38 cellular contexts compared by ENCODE assay signal in genomic region chr1:247883346-247883745, GRCh38. TPM values are rescaled to one million over a fixed set of nuclear protein-coding genes. Genes with fewer than 3 reads are reported as not detected.
"Had no signal": no experiment of that assay in that cellular context is flagged by ENCODE, and none has a peak within 500 bp of the region (broad histone marks: within the 10 kb centered on the region; RNA-seq: fewer than 3 reads in every experiment).

No MANE protein-coding gene starts in this region.

- DNase-seq: activated B cell treated with CpG ODN at 0.5 μM for 24 hours; activated CD4-positive, alpha-beta memory T cell treated with anti-CD3 and anti-CD28 coated beads for 36 hours; activated CD4-positive, alpha-beta T cell treated with anti-CD3 and anti-CD28 coated beads for 4 hours; activated CD4-positive, alpha-beta T cell treated with anti-CD3 and anti-CD28 coated beads, Interleukin-2, amount 50 U/mL, for 1 hour; activated CD4-positive, alpha-beta T cell treated with anti-CD3 and anti-CD28 coated beads, Interleukin-2, amount 50 U/mL, for 4 hours; activated CD4-positive, CD25-positive, alpha-beta regulatory T cell treated with anti-CD3 and anti-CD28 coated beads, Interleukin-2, amount 50 U/mL, for 72 hours; activated CD8-positive, alpha-beta memory T cell treated with anti-CD3 and anti-CD28 coated beads, Interleukin-2, amount 50 U/mL, for 4 hours; activated CD8-positive, alpha-beta T cell treated with anti-CD3 and anti-CD28 coated beads for 36 hours; activated effector memory CD4-positive, alpha-beta T cell treated with anti-CD3 and anti-CD28 coated beads, Interleukin-2, amount 50 U/mL, for 16 hours; activated gamma-delta T cell treated with Interleukin-2 at 50 U/mL for 16 hours; activated naive CD4-positive, alpha-beta T cell; activated naive CD4-positive, alpha-beta T cell treated with anti-CD3 and anti-CD28 coated beads, Interleukin-2, amount 10 ng/mL, durations not matched to agents 7 days and 5 days; activated naive CD8-positive, alpha-beta T cell treated with anti-CD3 and anti-CD28 coated beads for 36 hours; activated T-cell treated with anti-CD3 and anti-CD28 coated beads for 4 hours; activated T-cell treated with anti-CD3 and anti-CD28 coated beads, Interleukin-2, amount 50 U/mL, for 1 hour; activated T-cell treated with anti-CD3 and anti-CD28 coated beads, Interleukin-2, amount 50 U/mL, for 4 hours; activated T-cell treated with anti-CD3 and anti-CD28 coated beads, Interleukin-2, amount 50 U/mL, for 72 hours; adrenal gland; amniotic stem cell; aorta; body of pancreas; brain microvascular endothelial cell; central memory CD4-positive, alpha-beta T cell; SW 1271; T-helper 1 cell; T-helper 2 cell; T-helper 9 cell had no signal

- H3K9me3 Mint-ChIP-seq: activated B cell treated with CpG ODN at 0.5 μM for 24 hours; activated CD4-positive, alpha-beta memory T cell treated with anti-CD3 and anti-CD28 coated beads for 36 hours; activated CD8-positive, alpha-beta T cell treated with anti-CD3 and anti-CD28 coated beads for 36 hours; activated naive CD4-positive, alpha-beta T cell treated with anti-CD3 and anti-CD28 coated beads, Interleukin-2, amount 10 ng/mL, durations not matched to agents 7 days and 5 days; activated naive CD4-positive, alpha-beta T cell treated with anti-CD3 and anti-CD28 coated beads, Interleukin-2, amount 50 U/mL, for 72 hours; activated naive CD8-positive, alpha-beta T cell treated with anti-CD3 and anti-CD28 coated beads for 36 hours; activated T-cell treated with anti-CD3 and anti-CD28 coated beads, Interleukin-2, amount 50 U/mL, for 4 hours; activated T-cell treated with anti-CD3 and anti-CD28 coated beads, Interleukin-2, amount 50 U/mL, for 72 hours; activated T-helper 1 cell treated with anti-CD3 and anti-CD28 coated beads, Interleukin-12 subunit alpha, Interleukin-12 subunit beta, Interleukin-2, Interleukin-4 antibody, amounts not matched to agents 30 ng/mL and 10 ng/mL and 1 ng/mL, durations not matched to agents 14 hours and 24 hours and 36 hours; activated T-helper 17 cell treated with anti-CD3 and anti-CD28 coated beads, Interleukin-2, amount 50 U/mL, for 72 hours; T-helper 1 cell treated with Interleukin-12 subunit alpha and Interleukin-12 subunit beta and Interleukin-4 antibody, amounts not matched to agents 30 μg/mL and 1 μg/mL, for 36 hours; T-helper 2 cell treated with Interferon-gamma antibody and Interleukin-4, amounts not matched to agents 5 μg/mL and 100 μg/mL, for 36 hours had no signal

- H3K36me3 Mint-ChIP-seq: activated CD4-positive, alpha-beta memory T cell treated with anti-CD3 and anti-CD28 coated beads for 36 hours; activated naive CD4-positive, alpha-beta T cell treated with anti-CD3 and anti-CD28 coated beads, Interleukin-2, amount 10 ng/mL, durations not matched to agents 7 days and 5 days; activated naive CD4-positive, alpha-beta T cell treated with anti-CD3 and anti-CD28 coated beads, Interleukin-2, amount 50 U/mL, for 72 hours; activated naive CD8-positive, alpha-beta T cell treated with anti-CD3 and anti-CD28 coated beads for 36 hours had no signal

- H3K9me3 ChIP-seq: adrenal gland, body of pancreas, breast epithelium had no signal

- H3K4me1 Mint-ChIP-seq: activated B cell treated with CpG ODN at 0.5 μM for 24 hours; activated naive CD4-positive, alpha-beta T cell treated with anti-CD3 and anti-CD28 coated beads, Interleukin-2, amount 10 ng/mL, durations not matched to agents 7 days and 5 days; activated T-helper 17 cell treated with anti-CD3 and anti-CD28 coated beads, Interleukin-2, amount 50 U/mL, for 72 hours had no signal

- H3K27ac Mint-ChIP-seq: activated B cell treated with CpG ODN at 0.5 μM for 24 hours; activated CD4-positive, alpha-beta memory T cell treated with anti-CD3 and anti-CD28 coated beads for 36 hours; activated CD8-positive, alpha-beta T cell treated with anti-CD3 and anti-CD28 coated beads for 36 hours; activated naive CD4-positive, alpha-beta T cell treated with anti-CD3 and anti-CD28 coated beads, Interleukin-2, amount 10 ng/mL, durations not matched to agents 7 days and 5 days; activated naive CD4-positive, alpha-beta T cell treated with anti-CD3 and anti-CD28 coated beads, Interleukin-2, amount 50 U/mL, for 72 hours; activated naive CD8-positive, alpha-beta T cell treated with anti-CD3 and anti-CD28 coated beads for 36 hours; activated T-cell treated with anti-CD3 and anti-CD28 coated beads, Interleukin-2, amount 50 U/mL, for 72 hours; activated T-helper 1 cell treated with anti-CD3 and anti-CD28 coated beads, Interleukin-12 subunit alpha, Interleukin-12 subunit beta, Interleukin-2, Interleukin-4 antibody, amounts not matched to agents 30 ng/mL and 10 ng/mL and 1 ng/mL, durations not matched to agents 14 hours and 24 hours and 36 hours; activated T-helper 17 cell treated with anti-CD3 and anti-CD28 coated beads, Interleukin-2, amount 50 U/mL, for 72 hours; T-helper 1 cell treated with Interleukin-12 subunit alpha and Interleukin-12 subunit beta and Interleukin-4 antibody, amounts not matched to agents 30 μg/mL and 1 μg/mL, for 36 hours; T-helper 2 cell treated with Interferon-gamma antibody and Interleukin-4, amounts not matched to agents 5 μg/mL and 100 μg/mL, for 36 hours had no signal

- H3K27me3 Mint-ChIP-seq: activated B cell treated with CpG ODN at 0.5 μM for 24 hours; activated CD8-positive, alpha-beta T cell treated with anti-CD3 and anti-CD28 coated beads for 36 hours; activated naive CD4-positive, alpha-beta T cell treated with anti-CD3 and anti-CD28 coated beads, Interleukin-2, amount 10 ng/mL, durations not matched to agents 7 days and 5 days had no signal

- H3K27ac ChIP-seq: adrenal gland, body of pancreas, brain microvascular endothelial cell, breast epithelium, VCaP had no signal

- H3K4me3 Mint-ChIP-seq: activated B cell treated with CpG ODN at 0.5 μM for 24 hours; activated CD4-positive, alpha-beta memory T cell treated with anti-CD3 and anti-CD28 coated beads for 36 hours; activated CD8-positive, alpha-beta T cell treated with anti-CD3 and anti-CD28 coated beads for 36 hours; activated naive CD4-positive, alpha-beta T cell treated with anti-CD3 and anti-CD28 coated beads, Interleukin-2, amount 10 ng/mL, durations not matched to agents 7 days and 5 days; activated naive CD8-positive, alpha-beta T cell treated with anti-CD3 and anti-CD28 coated beads for 36 hours; activated T-cell treated with anti-CD3 and anti-CD28 coated beads, Interleukin-2, amount 50 U/mL, for 4 hours; activated T-cell treated with anti-CD3 and anti-CD28 coated beads, Interleukin-2, amount 50 U/mL, for 72 hours; activated T-helper 1 cell treated with anti-CD3 and anti-CD28 coated beads, Interleukin-12 subunit alpha, Interleukin-12 subunit beta, Interleukin-2, Interleukin-4 antibody, amounts not matched to agents 30 ng/mL and 10 ng/mL and 1 ng/mL, durations not matched to agents 14 hours and 24 hours and 36 hours; activated T-helper 17 cell treated with anti-CD3 and anti-CD28 coated beads, Interleukin-2, amount 50 U/mL, for 72 hours; T-helper 1 cell treated with Interleukin-12 subunit alpha and Interleukin-12 subunit beta and Interleukin-4 antibody, amounts not matched to agents 30 μg/mL and 1 μg/mL, for 36 hours; T-helper 2 cell treated with Interferon-gamma antibody and Interleukin-4, amounts not matched to agents 5 μg/mL and 100 μg/mL, for 36 hours had no signal

- H3K4me1 ChIP-seq: adrenal gland, body of pancreas, breast epithelium had no signal

- ATAC-seq: activated CD8-positive, alpha-beta T cell treated with anti-CD3 and anti-CD28 coated beads for 36 hours; activated naive CD4-positive, alpha-beta T cell treated with anti-CD3 and anti-CD28 coated beads, Interleukin-2, amount 50 U/mL, for 72 hours; activated T-cell treated with anti-CD3 and anti-CD28 coated beads, Interleukin-2, amount 50 U/mL, for 4 hours; activated T-cell treated with anti-CD3 and anti-CD28 coated beads, Interleukin-2, amount 50 U/mL, for 72 hours; activated T-helper 17 cell treated with anti-CD3 and anti-CD28 coated beads, Interleukin-2, amount 50 U/mL, for 72 hours; body of pancreas had no signal

- H3K36me3 ChIP-seq: adrenal gland, brain microvascular endothelial cell, breast epithelium had no signal

- H3K4me3 ChIP-seq: adrenal gland, body of pancreas, breast epithelium had no signal

- H3K27me3 ChIP-seq: adrenal gland, body of pancreas, brain microvascular endothelial cell, breast epithelium had no signal

RNA-seq across cellular contexts. Expression of gene OR2W3, which starts 12.0 kb away (rescaled TPM):
- total RNA-seq: activated CD4-positive, alpha-beta memory T cell treated with anti-CD3 and anti-CD28 coated beads for 36 hours; activated CD8-positive, alpha-beta memory T cell treated with anti-CD3 and anti-CD28 coated beads for 36 hours; activated CD8-positive, alpha-beta T cell treated with anti-CD3 and anti-CD28 coated beads for 36 hours; activated naive CD4-positive, alpha-beta T cell treated with anti-CD3 and anti-CD28 coated beads, Interleukin-2, amount 50 U/mL, for 72 hours; activated naive CD8-positive, alpha-beta T cell treated with anti-CD3 and anti-CD28 coated beads for 36 hours; activated T-cell treated with anti-CD3 and anti-CD28 coated beads, Interleukin-2, amount 50 U/mL, for 4 hours; activated T-cell treated with anti-CD3 and anti-CD28 coated beads, Interleukin-2, amount 50 U/mL, for 72 hours; activated T-helper 1 cell treated with anti-CD3 and anti-CD28 coated beads, Interleukin-12 subunit alpha, Interleukin-12 subunit beta, Interleukin-2, Interleukin-4 antibody, amounts not matched to agents 30 ng/mL and 10 ng/mL and 1 ng/mL, durations not matched to agents 14 hours and 24 hours and 36 hours; activated T-helper 17 cell treated with anti-CD3 and anti-CD28 coated beads, Interleukin-2, amount 50 U/mL, for 72 hours; cardiac septum had no signal
- polyA plus RNA-seq: aorta had no signal

RNA-seq across cellular contexts. Expression of gene OR2T8, which starts 36.7 kb away (rescaled TPM):
- total RNA-seq: activated B cell treated with CpG ODN at 0.5 μM for 24 hours; activated CD4-positive, alpha-beta memory T cell treated with anti-CD3 and anti-CD28 coated beads for 36 hours; activated CD8-positive, alpha-beta memory T cell treated with anti-CD3 and anti-CD28 coated beads for 36 hours; activated CD8-positive, alpha-beta T cell treated with anti-CD3 and anti-CD28 coated beads for 36 hours; activated naive CD4-positive, alpha-beta T cell treated with anti-CD3 and anti-CD28 coated beads, Interleukin-2, amount 50 U/mL, for 72 hours; activated naive CD8-positive, alpha-beta T cell treated with anti-CD3 and anti-CD28 coated beads for 36 hours; activated T-cell treated with anti-CD3 and anti-CD28 coated beads, Interleukin-2, amount 50 U/mL, for 4 hours; activated T-cell treated with anti-CD3 and anti-CD28 coated beads, Interleukin-2, amount 50 U/mL, for 72 hours; activated T-helper 1 cell treated with anti-CD3 and anti-CD28 coated beads, Interleukin-12 subunit alpha, Interleukin-12 subunit beta, Interleukin-2, Interleukin-4 antibody, amounts not matched to agents 30 ng/mL and 10 ng/mL and 1 ng/mL, durations not matched to agents 14 hours and 24 hours and 36 hours; activated T-helper 17 cell treated with anti-CD3 and anti-CD28 coated beads, Interleukin-2, amount 50 U/mL, for 72 hours; adrenal gland; aorta; astrocyte; body of pancreas; breast epithelium; cardiac septum had no signal
- polyA plus RNA-seq: adrenal gland, aorta had no signal

RNA-seq across cellular contexts. Expression of gene OR2AJ1, which starts 41.3 kb away (rescaled TPM):
- total RNA-seq: activated B cell treated with CpG ODN at 0.5 μM for 24 hours; activated CD4-positive, alpha-beta memory T cell treated with anti-CD3 and anti-CD28 coated beads for 36 hours; activated CD8-positive, alpha-beta memory T cell treated with anti-CD3 and anti-CD28 coated beads for 36 hours; activated CD8-positive, alpha-beta T cell treated with anti-CD3 and anti-CD28 coated beads for 36 hours; activated naive CD4-positive, alpha-beta T cell treated with anti-CD3 and anti-CD28 coated beads, Interleukin-2, amount 50 U/mL, for 72 hours; activated naive CD8-positive, alpha-beta T cell treated with anti-CD3 and anti-CD28 coated beads for 36 hours; activated T-cell treated with anti-CD3 and anti-CD28 coated beads, Interleukin-2, amount 50 U/mL, for 4 hours; activated T-cell treated with anti-CD3 and anti-CD28 coated beads, Interleukin-2, amount 50 U/mL, for 72 hours; activated T-helper 1 cell treated with anti-CD3 and anti-CD28 coated beads, Interleukin-12 subunit alpha, Interleukin-12 subunit beta, Interleukin-2, Interleukin-4 antibody, amounts not matched to agents 30 ng/mL and 10 ng/mL and 1 ng/mL, durations not matched to agents 14 hours and 24 hours and 36 hours; activated T-helper 17 cell treated with anti-CD3 and anti-CD28 coated beads, Interleukin-2, amount 50 U/mL, for 72 hours; adrenal gland; aorta; astrocyte; body of pancreas; breast epithelium; cardiac septum had no signal
- polyA plus RNA-seq: adrenal gland, aorta had no signal

RNA-seq across cellular contexts. Expression of gene OR11L1, which starts 41.6 kb away (rescaled TPM):
- total RNA-seq: activated B cell treated with CpG ODN at 0.5 μM for 24 hours; activated CD4-positive, alpha-beta memory T cell treated with anti-CD3 and anti-CD28 coated beads for 36 hours; activated CD8-positive, alpha-beta memory T cell treated with anti-CD3 and anti-CD28 coated beads for 36 hours; activated CD8-positive, alpha-beta T cell treated with anti-CD3 and anti-CD28 coated beads for 36 hours; activated naive CD4-positive, alpha-beta T cell treated with anti-CD3 and anti-CD28 coated beads, Interleukin-2, amount 50 U/mL, for 72 hours; activated naive CD8-positive, alpha-beta T cell treated with anti-CD3 and anti-CD28 coated beads for 36 hours; activated T-cell treated with anti-CD3 and anti-CD28 coated beads, Interleukin-2, amount 50 U/mL, for 4 hours; activated T-cell treated with anti-CD3 and anti-CD28 coated beads, Interleukin-2, amount 50 U/mL, for 72 hours; activated T-helper 1 cell treated with anti-CD3 and anti-CD28 coated beads, Interleukin-12 subunit alpha, Interleukin-12 subunit beta, Interleukin-2, Interleukin-4 antibody, amounts not matched to agents 30 ng/mL and 10 ng/mL and 1 ng/mL, durations not matched to agents 14 hours and 24 hours and 36 hours; activated T-helper 17 cell treated with anti-CD3 and anti-CD28 coated beads, Interleukin-2, amount 50 U/mL, for 72 hours; adrenal gland; aorta; astrocyte; body of pancreas; breast epithelium; cardiac septum; cerebellum had no signal
- polyA plus RNA-seq: adrenal gland, aorta had no signal
